21 cellular contexts compared by ENCODE assay signal in genomic region chr3:105923151-105923550, GRCh38.
"Had no signal": no experiment of that assay in that cellular context is flagged by ENCODE, and none has a peak within 500 bp of the region (broad histone marks: within the 10 kb centered on the region; RNA-seq: fewer than 3 reads in every experiment).

No MANE protein-coding gene starts in this region.

- H3K27ac ChIP-seq: coronary artery, dorsolateral prefrontal cortex, esophagus muscularis mucosa, foreskin keratinocyte, gastroesophageal sphincter, heart left ventricle, hepatocyte, left lung, lower lobe of right lung had no signal

- DNase-seq: dermis blood vessel endothelial cell; dorsolateral prefrontal cortex; effector CD4-positive, alpha-beta T cell; effector memory CD4-positive, alpha-beta T cell; foreskin keratinocyte; heart left ventricle; hypothalamus; immature natural killer cell; islet precursor cell; kidney; left cardiac atrium; left lung; left ventricle myocardium superior; lower lobe of right lung; mesenchymal stem cell; mucosa of descending colon; naive B cell had no signal

- H3K79me2 ChIP-seq: hepatocyte had no signal

- H3K4me1 ChIP-seq: esophagus muscularis mucosa, foreskin keratinocyte, gastroesophageal sphincter, heart left ventricle, left lung, lower lobe of right lung had no signal

- H3K4me2 ChIP-seq: hepatocyte had no signal

- H3K4me3 ChIP-seq: coronary artery, dorsolateral prefrontal cortex, esophagus muscularis mucosa, gastroesophageal sphincter, heart left ventricle, hepatocyte, left lung, lower lobe of right lung, mucosa of descending colon had no signal

- H3K36me3 ChIP-seq: esophagus muscularis mucosa, gastroesophageal sphincter, heart left ventricle, left lung, lower lobe of right lung had no signal

- H3K27me3 ChIP-seq: dorsolateral prefrontal cortex, esophagus muscularis mucosa, foreskin keratinocyte, gastroesophageal sphincter, heart left ventricle, hepatocyte, left lung had no signal

- H3K9me3 ChIP-seq: esophagus muscularis mucosa, gastroesophageal sphincter, lower lobe of right lung, mucosa of descending colon had no signal

- H2AFZ ChIP-seq: hepatocyte had no signal
